In the genomic region with DNA sequence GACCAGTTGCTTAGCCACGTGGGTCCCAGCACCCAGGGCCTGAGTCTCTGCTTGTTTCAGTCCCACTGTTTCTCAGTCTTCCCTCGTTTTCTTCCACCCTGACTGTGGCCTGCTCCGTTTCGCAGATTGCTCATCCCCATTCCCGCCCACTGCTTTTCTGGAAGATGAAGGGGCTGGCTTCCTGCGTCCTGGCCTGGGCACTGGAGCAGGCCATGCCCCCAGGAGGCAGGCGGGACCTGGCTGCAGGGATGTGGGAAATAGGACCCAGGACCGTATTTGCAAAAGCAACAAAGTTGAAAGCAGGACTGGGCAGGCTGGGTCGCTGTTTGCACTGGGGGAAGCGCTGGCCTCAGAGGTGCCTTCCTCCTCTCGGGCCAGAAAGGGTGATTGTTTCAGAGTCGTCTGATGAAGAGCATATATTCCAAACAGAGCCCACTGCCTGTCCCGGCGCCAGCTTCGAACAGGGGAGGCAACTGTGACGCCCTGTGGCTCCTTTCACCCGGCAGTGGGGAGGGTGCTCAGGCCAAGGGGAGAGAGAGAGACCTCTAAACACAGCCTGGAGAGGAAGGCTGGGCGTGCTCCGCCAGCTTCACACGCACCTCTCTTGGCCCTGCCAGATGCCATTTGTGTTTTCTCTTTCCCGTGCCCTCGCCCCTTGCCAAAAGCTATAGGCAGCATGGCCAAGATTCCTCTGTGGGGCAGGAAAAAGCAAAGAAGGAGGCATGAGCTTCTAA, we compare ENCODE assay signal across 13 cellular contexts.
A peak's percentile ranks its signal among the peaks of the same experiment; 100 is the strongest.
DNase-seq lines count a peak whose midpoint lies in the region; ATAC-seq, FAIRE-seq and TF ChIP-seq lines count a peak whose summit lies in the region.
"Had no signal": no experiment of that assay in that cellular context is flagged by ENCODE, and none has a peak within 500 bp of the region (broad histone marks: within the 10 kb centered on the region; RNA-seq: fewer than 3 reads in every experiment).

No MANE protein-coding gene starts in this region.

- dilution Hi-C loops in endothelial cell of umbilical vein (cut with MboI; ENCODE audit: extremely low pct_ligation_motif_present, low sequenced_read_pairs) = no loop called here

- H3K36me3 ChIP-seq in MG63 = no peaks in the 10 kb centered on the region
- H3K36me3 ChIP-seq in endothelial cell of umbilical vein (ENCODE audit: control insufficient read depth in 2 of 2, extremely low read depth in 1 of 2, insufficient read depth in 2 of 2, low read length in 2 of 2) = peaks cover 0 to 2% of the 10 kb centered on the region in 2 experiments
- H3K36me3 ChIP-seq in subcutaneous abdominal adipose tissue (ENCODE audit: control insufficient read depth in 5 of 5, insufficient read depth in 5 of 5, low read length in 5 of 5) = peaks cover 0 to 2% (median 0%) of the 10 kb centered on the region in 5 donors

- BruUV-seq in endothelial cell of umbilical vein (replicated peaks; lab: Mats Ljungman, UMichigan) = no TSS peak

- DNase-seq in MG63 = peak; percentile 88
- peak; percentile 66 for DNase-seq in endothelial cell of umbilical vein (ENCODE audit: low read depth, low spot score)
- DNase-seq in medulla oblongata (ENCODE audit: extremely low spot score) = peak; percentile 13
- no peak for DNase-seq in activated CD4-positive, alpha-beta T cell treated with anti-CD3 and anti-CD28 coated beads, Interleukin-2, amount 50 U/mL, for 4 hours
- DNase-seq in left colon = no peak
- DNase-seq in effector CD8-positive, alpha-beta T cell (lab: John Stamatoyannopoulos, UW) = no peak
- DNase-seq: activated B cell treated with CpG ODN at 0.5 μM for 24 hours; activated naive CD4-positive, alpha-beta T cell treated with anti-CD3 and anti-CD28 coated beads, Interleukin-2, amount 50 U/mL, for 16 hours; DMS53; NCI-H146 had no signal

- peaks cover 49% of the 10 kb centered on the region for H3K79me2 ChIP-seq in endothelial cell of umbilical vein (ENCODE audit: control insufficient read depth, insufficient read depth, low read length)

- H3K4me2 ChIP-seq in endothelial cell of umbilical vein (ENCODE audit: insufficient read depth, low read length) = peak overlapping the region; percentile 12

- FAIRE-seq in endothelial cell of umbilical vein (lab: Jason Lieb, UNC) = peak; percentile 49
- FAIRE-seq: H54 had no signal

- no peaks in the 10 kb centered on the region for H3K27me3 ChIP-seq in MG63
- H3K27me3 ChIP-seq in endothelial cell of umbilical vein (ENCODE audit: control insufficient read depth in 2 of 2, insufficient read depth in 2 of 2, low read length in 2 of 2) = no peaks in the 10 kb centered on the region
- no peaks in the 10 kb centered on the region for H3K27me3 ChIP-seq in subcutaneous abdominal adipose tissue (ENCODE audit: control insufficient read depth in 5 of 5, insufficient read depth in 4 of 5, low read length in 5 of 5)

- no peak for TF ChIP-seq POLR2A in endothelial cell of umbilical vein (IDR thresholded peaks at IDR 0.05; ENCODE audit: low read depth, low read length)

- ATAC-seq in left colon = no peak
- no peak for ATAC-seq in HG03039 (IDR thresholded peaks at IDR 0.05; ENCODE audit: unreplicated experiment)

- CTCF ChIA-PET in endothelial cell of umbilical vein (lab: Charles Lee) = interaction anchor here (1.0 to 1.5 kb wide), 3 partner anchors 26 to 80 kb away, joined by 3 to 4 read pairs (median 4); no protein-coding TSS in a partner anchor

- no peaks in the 10 kb centered on the region for H3K9me3 ChIP-seq in MG63
- no peaks in the 10 kb centered on the region for H3K9me3 ChIP-seq in endothelial cell of umbilical vein (replicated peaks; ENCODE audit: control insufficient read depth, insufficient read depth, low read length)
- no peaks in the 10 kb centered on the region for H3K9me3 ChIP-seq in subcutaneous abdominal adipose tissue (ENCODE audit: control insufficient read depth in 5 of 5, low read length in 5 of 5)

- H3K4me1 ChIP-seq in endothelial cell of umbilical vein (ENCODE audit: control insufficient read depth, extremely low read depth, insufficient read depth, low read length) (peaks cover 46% of the 10 kb centered on the region), subcutaneous abdominal adipose tissue (ENCODE audit: control insufficient read depth in 5 of 5, insufficient read depth in 5 of 5, low read length in 5 of 5) (peaks cover 5 to 78% (median 43%) of the 10 kb centered on the region in 5 donors)

- intact Hi-C loops in endothelial cell of umbilical vein (cut with micrococcal nuclease) (loop anchor here (1.0 to 5.0 kb wide), 5 partner anchors 10 to 146 kb away; no protein-coding TSS in a partner anchor), left colon (cut with DNase I, micrococcal nuclease) (no loop called here)

- POLR2A ChIA-PET in endothelial cell of umbilical vein (lab: Charles Lee) = no interaction called here

- H2AFZ ChIP-seq in endothelial cell of umbilical vein (ENCODE audit: low read depth, low read length) = no peak overlapping the region

- H3K4me3 ChIP-seq in MG63 (0 out of 2 replicates have a peak overlapping the region, but pooled peaks have one; percentile 6), endothelial cell of umbilical vein (replicated peaks in 1 of 3; ENCODE audit: insufficient read depth in 1 of 3, low read depth in 1 of 3, low read length in 3 of 3) (no peak overlapping the region), subcutaneous abdominal adipose tissue (ENCODE audit: low read depth in 1 of 5, low read length in 5 of 5) (no peak overlapping the region)

- TF ChIP-seq CTCF in endothelial cell of umbilical vein (IDR thresholded peaks at IDR 0.05; ENCODE audit: extremely low read depth in 1 of 2, insufficient read depth in 1 of 2, low read depth in 1 of 2, low read length in 2 of 2) = no peak

- H3K9me1 ChIP-seq in endothelial cell of umbilical vein (replicated peaks; ENCODE audit: control insufficient read depth, extremely low read depth, insufficient read depth, low read length) = no peaks in the 10 kb centered on the region

- peak overlapping the region; percentile 87 for H3K27ac ChIP-seq in endothelial cell of umbilical vein (ENCODE audit: insufficient read depth, low read depth, low read length)
- peak overlapping the region; percentile 76 for H3K27ac ChIP-seq in subcutaneous abdominal adipose tissue (ENCODE audit: low read depth, low read length)

- H4K20me1 ChIP-seq in endothelial cell of umbilical vein (replicated peaks; ENCODE audit: control insufficient read depth, extremely low read depth, insufficient read depth, low read length) = no peaks in the 10 kb centered on the region

- H3K9ac ChIP-seq in endothelial cell of umbilical vein (replicated peaks; ENCODE audit: extremely low read depth, insufficient read depth, low read length) = no peak overlapping the region
- H3K9ac ChIP-seq in subcutaneous abdominal adipose tissue (ENCODE audit: low read length in 5 of 5) = peak overlapping the region in 2 of 5 donors; percentile 4 to 63

TF ChIP-seq in endothelial cell of umbilical vein, 7 proteins besides CTCF, POLR2A, EP300 and RAD21:
- TF ChIP-seq FOS (IDR thresholded peaks at IDR 0.05; ENCODE audit: borderline replicate concordance, insufficient read depth, low read length) (no peak), POLR2AphosphoS5 (IDR thresholded peaks at IDR 0.05; ENCODE audit: insufficient read depth, low read depth, low read length) (no peak), EZH2 (IDR thresholded peaks at IDR 0.05; ENCODE audit: borderline replicate concordance, low read depth, low read length, severe bottlenecking) (no peak)
TF ChIP-seq in endothelial cell of umbilical vein: peak in this region for 0.

Comparison
In these comparisons a context has a peak if more than half of its experiments do, and no peak if none do; other contexts are left out.
1. DNase-seq: peak in MG63 (single experiment), endothelial cell of umbilical vein (single experiment) and medulla oblongata (single experiment); none in activated CD4-positive, alpha-beta T cell treated with anti-CD3 and anti-CD28 coated beads, Interleukin-2, amount 50 U/mL, for 4 hours (0 of 2), left colon (0 of 2) and effector CD8-positive, alpha-beta T cell (single experiment).